In genomic region chr17:41928693-41929251, GRCh38 we compare ENCODE assay signal across 14 cellular contexts. TPM values are rescaled to one million over a fixed set of nuclear protein-coding genes. Genes with fewer than 3 reads are reported as not detected.
DNase-seq lines count a peak whose midpoint lies in the region; TF ChIP-seq lines count a peak whose summit lies in the region.
"Had no signal": no experiment of that assay in that cellular context is flagged by ENCODE, and none has a peak within 500 bp of the region (broad histone marks: within the 10 kb centered on the region; RNA-seq: fewer than 3 reads in every experiment).

No MANE protein-coding gene starts in this region.

- no peaks in the 10 kb centered on the region for H3K36me3 ChIP-seq in endodermal cell (ENCODE audit: control insufficient read depth, insufficient read depth, low read length)
- no peaks in the 10 kb centered on the region for H3K36me3 ChIP-seq in uterus
- no peaks in the 10 kb centered on the region; the same call in 1 of the 2 replicates for H3K36me3 ChIP-seq in BE2C

- H3K4me1 ChIP-seq in endodermal cell (ENCODE audit: control insufficient read depth, insufficient read depth, low read length) (no peaks in the 10 kb centered on the region), uterus (no peaks in the 10 kb centered on the region), BE2C (peaks cover 4% of the 10 kb centered on the region)

- DNase-seq in stimulated activated CD4-positive, alpha-beta T cell treated with anti-CD3 and anti-CD28 coated beads, Interleukin-15, amount 100 ng/mL, for 24 hours = peak; percentile 20
- no peak for DNase-seq in stimulated activated CD4-positive, alpha-beta T cell treated with anti-CD3 and anti-CD28 coated beads, Interleukin-4, amount 100 ng/mL, for 1 hour
- DNase-seq in RWPE1 (ENCODE audit: low spot score) (no peak), endodermal cell (no peak), NCI-H526 (lab: John Stamatoyannopoulos, UW) (no peak), uterus (no peak), RPMI8226 (no peak), BE2C (no peak)
- DNase-seq: GOT3, KBM-7, NCI-H2081, small intestine, T-helper 9 cell had no signal

- H3K27me3 Mint-ChIP-seq in endodermal cell (ENCODE audit: insufficient read depth) = no peaks in the 10 kb centered on the region

- no peaks in the 10 kb centered on the region for H3K36me3 Mint-ChIP-seq in endodermal cell (ENCODE audit: low read depth)
- H3K36me3 Mint-ChIP-seq: CD14-positive monocyte had no signal

- POLR2A ChIA-PET in RWPE1 (lab: Yijun Ruan, JAX; ENCODE audit: low non-redundant PET) = no interaction called here

- H3K27ac Mint-ChIP-seq in endodermal cell = no peak overlapping the region

- H3K4me3 Mint-ChIP-seq in endodermal cell = peak overlapping the region; percentile 76
- H3K4me3 Mint-ChIP-seq: CD14-positive monocyte had no signal

- intact Hi-C loops in uterus (cut with DNase I; ENCODE audit: low total_unique reads) = no loop called here

- 66 to 82% methylated on average over 4 to 6 of the region's 6 CpGs for WGBS in endodermal cell (ENCODE audit: insufficient coverage in 1 of 2, insufficient read length in 1 of 2), 2 experiments

- no peaks in the 10 kb centered on the region for H3K9me3 Mint-ChIP-seq in endodermal cell
- H3K9me3 Mint-ChIP-seq: CD14-positive monocyte had no signal

- H3K27me3 ChIP-seq in endodermal cell (ENCODE audit: control insufficient read depth, insufficient read depth, low read length, poor library complexity, severe bottlenecking) (no peaks in the 10 kb centered on the region), uterus (no peaks in the 10 kb centered on the region), BE2C (no peaks in the 10 kb centered on the region)

- peak overlapping the region; percentile 41; the same call in 1 of the 2 replicates for H3K27ac ChIP-seq in RWPE1
- H3K27ac ChIP-seq in endodermal cell (ENCODE audit: low read depth, low read length) = no peak overlapping the region
- peak overlapping the region in 1 of 2 donors; percentile 82 for H3K27ac ChIP-seq in uterus

- H3K9me3 ChIP-seq in endodermal cell (ENCODE audit: control insufficient read depth, low read length) (no peaks in the 10 kb centered on the region), uterus (no peaks in the 10 kb centered on the region), BE2C (no peaks in the 10 kb centered on the region)

- H3K9ac ChIP-seq in endodermal cell (ENCODE audit: extremely low read depth, low read length, poor library complexity, severe bottlenecking) = no peak overlapping the region

- peaks cover 8% of the 10 kb centered on the region for H3K4me1 Mint-ChIP-seq in endodermal cell

- CTCF ChIA-PET in RWPE1 (lab: Yijun Ruan, JAX) = interaction anchor here (0.6 kb wide), 1 partner anchor 189 kb away, joined by 3 read pairs; no protein-coding TSS in a partner anchor

- peak overlapping the region; percentile 95 for H3K4me3 ChIP-seq in endodermal cell (ENCODE audit: low read length)
- H3K4me3 ChIP-seq in uterus = no peak overlapping the region
- H3K4me3 ChIP-seq in BE2C (ENCODE audit: low read depth, low read length) = no peak overlapping the region

- TF ChIP-seq CTCF in RWPE1 (conservative IDR thresholded peaks at IDR 0.05; ENCODE audit: low read depth) (no peak), endodermal cell (conservative IDR thresholded peaks at IDR 0.05) (no peak), uterus (IDR thresholded peaks at IDR 0.05) (no peak), BE2C (IDR thresholded peaks at IDR 0.05; ENCODE audit: low read depth, low read length) (no peak)

- TF ChIP-seq POLR2A in uterus (IDR thresholded peaks at IDR 0.05) = no peak

RNA-seq across cellular contexts. Expression of gene ODAD4, which starts 1.6 kb away (rescaled TPM):
- total RNA-seq in endodermal cell (1 to 10 TPM; 3.9 to 4.7 TPM), uterus (1 to 10 TPM in 3 of 4 donors, not detected in 1; 1.8 to 3.2 (median 3.2) TPM)
- 4.5 TPM for polyA plus RNA-seq in endodermal cell (2013, experiment 1 of 2)
- 4.1 TPM for polyA plus RNA-seq in endodermal cell (2013, experiment 2 of 2)
- polyA plus RNA-seq in BE2C (2012; ENCODE audit: insufficient read depth, insufficient read length, low read depth) = 1.8 TPM

RNA-seq across cellular contexts. Expression of gene ACLY, which starts 10.0 kb away (rescaled TPM):
- total RNA-seq in endodermal cell (100 to 1,000 TPM; 261 to 304 TPM), uterus (100 to 1,000 TPM in 1 of 4 donors, 10 to 100 TPM in 3; 30.0 to 108 (median 67.3) TPM)
- polyA plus RNA-seq in endodermal cell (2013, experiment 1 of 2) = 223 TPM
- 225 TPM for polyA plus RNA-seq in endodermal cell (2013, experiment 2 of 2)
- 313 TPM for polyA plus RNA-seq in BE2C (2012; ENCODE audit: insufficient read depth, insufficient read length, low read depth)

RNA-seq across cellular contexts. Expression of gene CNP, which starts 37.8 kb away (rescaled TPM):
- total RNA-seq in endodermal cell (10 to 100 TPM; 64.3 to 79.6 TPM), uterus (10 to 100 TPM; 10.2 to 74.7 (median 40.2) TPM)
- polyA plus RNA-seq in endodermal cell (2013, experiment 1 of 2) = 57.7 TPM
- 55.6 TPM for polyA plus RNA-seq in endodermal cell (2013, experiment 2 of 2)
- polyA plus RNA-seq in BE2C (2012; ENCODE audit: insufficient read depth, insufficient read length, low read depth) = 30.2 TPM
